ENCODE assay signal across 26 cellular contexts in genomic region chr4:92615049-92615448, GRCh38.
"Had no signal": no experiment of that assay in that cellular context is flagged by ENCODE, and none has a peak within 500 bp of the region (broad histone marks: within the 10 kb centered on the region; RNA-seq: fewer than 3 reads in every experiment).

No MANE protein-coding gene starts in this region.

- H3K27ac ChIP-seq: dorsolateral prefrontal cortex, epithelial cell of prostate, gastrocnemius medialis, hepatocyte, left lung, pancreas, right lobe of liver, thyroid gland, vagina had no signal

- H3K36me3 Mint-ChIP-seq: naive thymus-derived CD4-positive, alpha-beta T cell had no signal

- H3K4me3 ChIP-seq: dorsolateral prefrontal cortex, gastrocnemius medialis, hepatocyte, left lung, pancreas, right lobe of liver, thyroid gland, vagina had no signal

- H3K4me3 Mint-ChIP-seq: endodermal cell; naive thymus-derived CD4-positive, alpha-beta T cell; nephron; stimulated activated naive CD8-positive, alpha-beta T cell treated with anti-CD3 and anti-CD28 coated beads, Interleukin-15, amount 100 ng/mL, for 72 hours had no signal

- DNase-seq: dorsolateral prefrontal cortex; effector CD8-positive, alpha-beta T cell; endodermal cell; foreskin fibroblast; gastrocnemius medialis; head of caudate nucleus; left cardiac atrium; left lung; mesenchymal stem cell; midbrain; naive thymus-derived CD4-positive, alpha-beta T cell; pancreas; retina; right lobe of liver; small intestine; stimulated activated CD4-positive, alpha-beta T cell treated with anti-CD3 and anti-CD28 coated beads, Interleukin-15, amount 100 ng/mL, for 24 hours; stimulated activated CD4-positive, alpha-beta T cell treated with anti-CD3 and anti-CD28 coated beads, Interleukin-2, amount 100 ng/mL, for 48 hours; stimulated activated naive CD4-positive, alpha-beta T cell; stimulated activated naive CD8-positive, alpha-beta T cell treated with anti-CD3 and anti-CD28 coated beads, Interleukin-15, amount 100 ng/mL, for 72 hours; thyroid gland; trophoblast cell had no signal

- H3K4me1 ChIP-seq: gastrocnemius medialis, left lung, pancreas, right lobe of liver, thyroid gland, vagina had no signal

- H3K79me2 ChIP-seq: hepatocyte had no signal

- H3K4me2 ChIP-seq: hepatocyte had no signal

- H3K9me3 ChIP-seq: gastrocnemius medialis, left lung, pancreas, right lobe of liver, thyroid gland, vagina had no signal

- H3K27ac Mint-ChIP-seq: endodermal cell; naive thymus-derived CD4-positive, alpha-beta T cell; nephron; stimulated activated naive CD8-positive, alpha-beta T cell treated with anti-CD3 and anti-CD28 coated beads, Interleukin-15, amount 100 ng/mL, for 72 hours had no signal

- H3K36me3 ChIP-seq: gastrocnemius medialis, left lung, pancreas, right lobe of liver, thyroid gland, vagina had no signal

- H3K27me3 ChIP-seq: dorsolateral prefrontal cortex, gastrocnemius medialis, hepatocyte, left lung, pancreas, right lobe of liver, thyroid gland, vagina had no signal

- H3K4me1 Mint-ChIP-seq: naive thymus-derived CD4-positive, alpha-beta T cell; nephron; stimulated activated naive CD8-positive, alpha-beta T cell treated with anti-CD3 and anti-CD28 coated beads, Interleukin-15, amount 100 ng/mL, for 72 hours had no signal

- H2AFZ ChIP-seq: hepatocyte had no signal

- ATAC-seq: esophagus mucosa; gastrocnemius medialis; left cardiac atrium; left lung; naive thymus-derived CD4-positive, alpha-beta T cell; pancreas; right lobe of liver; stimulated activated naive CD8-positive, alpha-beta T cell treated with anti-CD3 and anti-CD28 coated beads, Interleukin-15, amount 100 ng/mL, for 72 hours had no signal

- H3K9me3 Mint-ChIP-seq: nephron had no signal

- H3K27me3 Mint-ChIP-seq: naive thymus-derived CD4-positive, alpha-beta T cell; stimulated activated naive CD8-positive, alpha-beta T cell treated with anti-CD3 and anti-CD28 coated beads, Interleukin-15, amount 100 ng/mL, for 72 hours had no signal
